ENCODE assay signal across 12 cellular contexts in genomic region chr1:15963968-15964648, GRCh38. TPM values are rescaled to one million over a fixed set of nuclear protein-coding genes. Genes with fewer than 3 reads are reported as not detected.
DNase-seq lines count a peak whose midpoint lies in the region; ATAC-seq, FAIRE-seq and TF ChIP-seq lines count a peak whose summit lies in the region.
"Had no signal": no experiment of that assay in that cellular context is flagged by ENCODE, and none has a peak within 500 bp of the region (broad histone marks: within the 10 kb centered on the region; RNA-seq: fewer than 3 reads in every experiment).

No MANE protein-coding gene starts in this region.

- H3K27ac Mint-ChIP-seq in activated naive CD8-positive, alpha-beta T cell treated with anti-CD3 and anti-CD28 coated beads for 36 hours = peak overlapping the region; percentile 100
- peak overlapping the region; percentile 75 for H3K27ac Mint-ChIP-seq in osteocyte (ENCODE audit: unreplicated experiment)

- H3K36me3 Mint-ChIP-seq in activated naive CD8-positive, alpha-beta T cell treated with anti-CD3 and anti-CD28 coated beads for 36 hours = peaks cover 53% of the 10 kb centered on the region
- peaks cover 8% of the 10 kb centered on the region for H3K36me3 Mint-ChIP-seq in osteocyte (ENCODE audit: unreplicated experiment)

- H3K9me3 Mint-ChIP-seq in activated naive CD8-positive, alpha-beta T cell treated with anti-CD3 and anti-CD28 coated beads for 36 hours = peaks cover 11% of the 10 kb centered on the region
- no peaks in the 10 kb centered on the region for H3K9me3 Mint-ChIP-seq in osteocyte (ENCODE audit: unreplicated experiment)

- TF ChIP-seq CTCF in osteocyte (IDR thresholded peaks at IDR 0.05) = no peak

- no peaks in the 10 kb centered on the region for H3K27me3 Mint-ChIP-seq in activated naive CD8-positive, alpha-beta T cell treated with anti-CD3 and anti-CD28 coated beads for 36 hours
- no peaks in the 10 kb centered on the region for H3K27me3 Mint-ChIP-seq in osteocyte (ENCODE audit: unreplicated experiment)

- FAIRE-seq in GM12892 (lab: Jason Lieb, UNC) = peak; percentile 70
- FAIRE-seq: keratinocyte had no signal

- H3K4me3 Mint-ChIP-seq in activated naive CD8-positive, alpha-beta T cell treated with anti-CD3 and anti-CD28 coated beads for 36 hours = peak overlapping the region; percentile 77
- no peak overlapping the region for H3K4me3 Mint-ChIP-seq in osteocyte (ENCODE audit: unreplicated experiment)

- DNase-seq in GM12892 (ENCODE audit: insufficient read length) (no peak), osteocyte (ENCODE audit: extremely low spot score, unreplicated experiment) (no peak)
- no peak for DNase-seq in activated naive CD8-positive, alpha-beta T cell treated with anti-CD3 and anti-CD28 coated beads for 36 hours
- DNase-seq: HCEC 1CT, KBM-7, NCI-H774, retina had no signal

- ATAC-seq in HG03097 (IDR thresholded peaks at IDR 0.05; ENCODE audit: low FRiP score, unreplicated experiment) = peak; percentile 35
- ATAC-seq in GM19397 (IDR thresholded peaks at IDR 0.05; ENCODE audit: unreplicated experiment) = no peak
- no peak for ATAC-seq in GM18907 (IDR thresholded peaks at IDR 0.05; ENCODE audit: unreplicated experiment)
- no peak for ATAC-seq in GM21737 (IDR thresholded peaks at IDR 0.05; ENCODE audit: unreplicated experiment)

- peaks cover 90% of the 10 kb centered on the region for H3K4me1 Mint-ChIP-seq in activated naive CD8-positive, alpha-beta T cell treated with anti-CD3 and anti-CD28 coated beads for 36 hours
- H3K4me1 Mint-ChIP-seq in osteocyte (ENCODE audit: unreplicated experiment) = peaks cover 47% of the 10 kb centered on the region

- TF ChIP-seq POLR2A in GM12892 (IDR thresholded peaks at IDR 0.05; ENCODE audit: low read depth, low read length) = no peak

RNA-seq across cellular contexts. Expression of gene ZBTB17, which starts 11.8 kb away (rescaled TPM):
- 12.6 TPM for polyA plus RNA-seq in GM12892 (2012; ENCODE audit: missing spikeins)
- 10 to 100 TPM; 52.3 to 56.1 TPM for total RNA-seq in activated naive CD8-positive, alpha-beta T cell treated with anti-CD3 and anti-CD28 coated beads for 36 hours
- total RNA-seq in osteocyte = 34.7 and 37.2 TPM in 2 replicates

RNA-seq across cellular contexts. Expression of gene SRARP, which starts 39.9 kb away (rescaled TPM):
- not detected for polyA plus RNA-seq in GM12892 (2012; ENCODE audit: missing spikeins)
- total RNA-seq in activated naive CD8-positive, alpha-beta T cell treated with anti-CD3 and anti-CD28 coated beads for 36 hours = not detected
- not detected in 2 replicates for total RNA-seq in osteocyte
- polyA plus RNA-seq: keratinocyte had no signal

RNA-seq across cellular contexts. Expression of gene HSPB7, which starts 53.7 kb away (rescaled TPM):
- 0.34 TPM for polyA plus RNA-seq in GM12892 (2012; ENCODE audit: missing spikeins)
- total RNA-seq in activated naive CD8-positive, alpha-beta T cell treated with anti-CD3 and anti-CD28 coated beads for 36 hours = not detected
- total RNA-seq in osteocyte = 3.4 and 4.2 TPM in 2 replicates

RNA-seq across cellular contexts. Expression of gene CLCNKA, which starts 57.7 kb away (rescaled TPM):
- 0.34 TPM for polyA plus RNA-seq in GM12892 (2012; ENCODE audit: missing spikeins)
- not detected for total RNA-seq in activated naive CD8-positive, alpha-beta T cell treated with anti-CD3 and anti-CD28 coated beads for 36 hours
- not detected in 2 replicates for total RNA-seq in osteocyte
- polyA plus RNA-seq: keratinocyte had no signal
